In the genomic region with DNA sequence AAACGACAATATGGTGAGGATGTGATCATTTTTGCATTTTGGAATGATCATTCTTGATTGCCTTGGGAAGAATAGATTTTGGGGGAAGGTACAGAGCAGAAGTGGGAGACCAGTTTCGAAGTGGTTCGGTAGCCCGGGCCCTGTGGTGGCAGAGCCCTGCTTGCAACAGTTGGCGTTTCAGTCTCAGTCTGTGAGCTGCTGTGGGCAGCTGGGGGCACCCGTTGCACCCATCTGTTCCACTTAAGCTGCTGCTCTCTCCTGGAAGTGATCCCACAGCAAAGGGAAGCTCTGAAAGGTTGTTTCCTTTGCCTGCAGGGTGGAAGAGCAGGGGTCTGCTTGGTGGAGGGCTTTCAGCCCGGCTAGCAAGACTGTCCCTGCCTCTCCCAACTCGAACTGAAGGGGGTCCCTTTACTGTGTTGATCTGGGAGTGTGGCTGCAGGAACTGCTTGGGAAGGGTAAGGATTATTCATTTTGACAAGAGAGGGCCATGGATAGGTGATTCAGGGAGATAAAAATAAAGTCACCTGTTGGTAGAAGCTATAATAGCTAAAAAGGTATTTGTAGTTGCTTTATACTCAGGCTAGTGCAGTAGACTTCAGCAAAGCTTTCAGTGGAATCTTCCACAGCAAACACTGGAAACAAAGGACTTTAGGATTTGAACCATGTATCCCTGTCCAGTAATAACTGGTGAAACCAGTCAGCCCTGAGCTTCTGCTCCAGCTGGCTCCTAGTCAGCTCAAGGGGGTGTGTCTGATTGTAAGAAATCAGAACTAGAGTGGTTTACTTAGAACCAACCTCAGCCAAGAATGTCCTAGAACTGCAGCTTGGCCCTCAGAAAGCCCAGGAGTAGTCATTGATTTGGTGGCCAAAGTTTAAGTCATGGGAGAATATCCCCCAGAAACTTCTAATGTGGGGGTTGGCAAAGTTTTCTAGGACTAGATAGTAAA, we compare ENCODE assay signal across 11 cellular contexts. TPM values are rescaled to one million over a fixed set of nuclear protein-coding genes. Genes with fewer than 3 reads are reported as not detected.
DNase-seq lines count a peak whose midpoint lies in the region; ATAC-seq and TF ChIP-seq lines count a peak whose summit lies in the region.
"Had no signal": no experiment of that assay in that cellular context is flagged by ENCODE, and none has a peak within 500 bp of the region (broad histone marks: within the 10 kb centered on the region; RNA-seq: fewer than 3 reads in every experiment).

No MANE protein-coding gene starts in this region.

- intact Hi-C loops in left ventricle myocardium inferior (cut with micrococcal nuclease) (no loop called here), left cardiac atrium (cut with DNase I) (loop anchor here in 1 of 2 donors (10.0 kb wide), 1 partner anchor 56 kb away; a partner anchor contains a TSS), vagina (cut with DNase I) (no loop called here)

- ATAC-seq in left cardiac atrium (no peak), HG03045 (IDR thresholded peaks at IDR 0.05; ENCODE audit: unreplicated experiment) (no peak)

- DNase-seq in left ventricle myocardium inferior (no peak), left cardiac atrium (no peak), epithelial cell of prostate (ENCODE audit: low read depth, low spot score) (no peak), vagina (ENCODE audit: extremely low spot score in 2 of 2) (peak in 1 of 2 donors; percentile 55), NOMO-1 treated with DMSO at 0.1 percent for 48 hours (lab: John Stamatoyannopoulos, UW; ENCODE audit: unreplicated experiment) (no peak), kidney tubule cell (ENCODE audit: low spot score) (no peak)
- DNase-seq: NCI-H774; stimulated activated naive CD4-positive, alpha-beta T cell treated with Interleukin-2 at 50 U/mL for 16 hours had no signal

- peak overlapping the region; percentile 66 to 97 (median 79) for H3K27ac Mint-ChIP-seq in nephron
- H3K27ac Mint-ChIP-seq: T-helper 1 cell treated with Interleukin-12 subunit alpha and Interleukin-12 subunit beta and Interleukin-4 antibody, amounts not matched to agents 30 μg/mL and 1 μg/mL, for 36 hours had no signal

- peak overlapping the region in 1 of 3 experiments; percentile 61 for H3K4me3 Mint-ChIP-seq in nephron
- H3K4me3 Mint-ChIP-seq: T-helper 1 cell treated with Interleukin-12 subunit alpha and Interleukin-12 subunit beta and Interleukin-4 antibody, amounts not matched to agents 30 μg/mL and 1 μg/mL, for 36 hours had no signal

- no peaks in the 10 kb centered on the region for H3K9me3 Mint-ChIP-seq in nephron
- H3K9me3 Mint-ChIP-seq: T-helper 1 cell treated with Interleukin-12 subunit alpha and Interleukin-12 subunit beta and Interleukin-4 antibody, amounts not matched to agents 30 μg/mL and 1 μg/mL, for 36 hours had no signal

- H3K4me3 ChIP-seq in left ventricle myocardium inferior (no peak overlapping the region), vagina (no peak overlapping the region)

- peaks cover 99% of the 10 kb centered on the region for H3K4me1 ChIP-seq in left ventricle myocardium inferior
- H3K4me1 ChIP-seq in vagina, result peaks cover 59% of the 10 kb centered on the region

- no peak for TF ChIP-seq POLR2A in vagina (IDR thresholded peaks at IDR 0.05)

- H3K27me3 Mint-ChIP-seq in nephron (ENCODE audit: low read depth), result peaks cover 4% of the 10 kb centered on the region

- H3K36me3 Mint-ChIP-seq in nephron (ENCODE audit: low read depth), result no peaks in the 10 kb centered on the region

- H3K36me3 ChIP-seq in left ventricle myocardium inferior, result peaks cover 15% of the 10 kb centered on the region
- no peaks in the 10 kb centered on the region for H3K36me3 ChIP-seq in vagina

- H3K4me1 Mint-ChIP-seq in nephron, result peaks cover 80% of the 10 kb centered on the region

- H3K27ac ChIP-seq in left ventricle myocardium inferior (replicated peaks), result peak overlapping the region; percentile 85
- peak overlapping the region; percentile 29 for H3K27ac ChIP-seq in epithelial cell of prostate
- H3K27ac ChIP-seq in vagina, result peak overlapping the region; percentile 87

- H3K27me3 ChIP-seq in left ventricle myocardium inferior (ENCODE audit: low read depth) (no peaks in the 10 kb centered on the region), vagina (no peaks in the 10 kb centered on the region)

- TF ChIP-seq CTCF in left ventricle myocardium inferior (IDR thresholded peaks at IDR 0.05; ENCODE audit: borderline replicate concordance) (no peak), nephron (IDR thresholded peaks at IDR 0.05; ENCODE audit: unreplicated experiment in 3 of 3) (no peak), vagina (IDR thresholded peaks at IDR 0.05) (no peak)

- H3K9me3 ChIP-seq in left ventricle myocardium inferior (replicated peaks), result no peaks in the 10 kb centered on the region
- H3K9me3 ChIP-seq in vagina, result no peaks in the 10 kb centered on the region

RNA-seq across cellular contexts. Expression of a gene that starts 53.1 kb away (rescaled TPM):
- total RNA-seq in left ventricle myocardium inferior, result 86.5 TPM
- total RNA-seq in left cardiac atrium, result 10 to 100 TPM; 46.7 to 71.2 TPM
- total RNA-seq in vagina, result 110 TPM

Comparison
In these comparisons a context has a peak if more than half of its experiments do, and no peak if none do; other contexts are left out.
1. H3K27ac ChIP-seq: peak in every context shown above with its lines; median percentile 87 in vagina; 85 in left ventricle myocardium inferior; 29 in epithelial cell of prostate.